In the genomic region with DNA sequence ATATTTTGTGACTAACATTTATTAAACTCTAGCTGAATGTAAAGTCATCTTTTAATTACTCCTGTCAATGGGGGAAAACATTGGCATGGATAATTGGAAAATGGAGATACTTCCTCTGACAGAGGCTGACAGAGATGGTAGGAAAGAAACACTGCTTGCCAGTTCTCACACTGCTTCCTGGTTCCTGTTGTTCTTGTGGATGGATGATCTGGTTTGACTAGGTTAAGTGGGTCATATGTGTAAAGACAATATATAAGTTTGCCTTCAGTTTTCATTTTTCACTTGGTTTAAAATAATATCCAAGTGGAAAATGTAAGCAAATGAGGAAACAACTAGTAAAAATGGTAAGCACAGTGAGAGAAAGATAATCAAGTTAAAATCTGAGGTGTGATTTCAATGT, we compare ENCODE assay signal across 13 cellular contexts.
DNase-seq lines count a peak whose midpoint lies in the region; ATAC-seq and TF ChIP-seq lines count a peak whose summit lies in the region.
"Had no signal": no experiment of that assay in that cellular context is flagged by ENCODE, and none has a peak within 500 bp of the region (broad histone marks: within the 10 kb centered on the region; RNA-seq: fewer than 3 reads in every experiment).

No MANE protein-coding gene starts in this region.

- H3K9me3 Mint-ChIP-seq in GM23338 (peaks cover 6% of the 10 kb centered on the region; the same call in 1 of the 3 replicates), WTC11 (peaks cover 11% of the 10 kb centered on the region; the same call in 1 of the 2 replicates), osteocyte (ENCODE audit: unreplicated experiment) (no peaks in the 10 kb centered on the region)

- H3K27me3 ChIP-seq in GM23338 (ENCODE audit: insufficient read depth) (no peaks in the 10 kb centered on the region), HUES64 (ENCODE audit: insufficient read depth, low read length) (no peaks in the 10 kb centered on the region)
- H3K27me3 ChIP-seq: BE2C had no signal

- TF ChIP-seq CTCF in GM23338 (conservative IDR thresholded peaks at IDR 0.05; ENCODE audit: low read depth in 2 of 2) (no peak), WTC11 (IDR thresholded peaks at IDR 0.05) (no peak), osteocyte (IDR thresholded peaks at IDR 0.05) (no peak), GM13977 (IDR thresholded peaks at IDR 0.05; ENCODE audit: extremely low read depth, insufficient read depth, missing control alignments) (no peak)

- ATAC-seq in GM23338 (no peak), WTC11 (no peak), esophagus mucosa (peak; percentile 72), GM18511 (IDR thresholded peaks at IDR 0.05; ENCODE audit: unreplicated experiment) (no peak)
- ATAC-seq: HepG2 had no signal

- peak overlapping the region; percentile 20; the same call in 1 of the 2 replicates for H3K27ac Mint-ChIP-seq in GM23338
- peak overlapping the region; percentile 94 for H3K27ac Mint-ChIP-seq in WTC11
- no peak overlapping the region for H3K27ac Mint-ChIP-seq in osteocyte (ENCODE audit: unreplicated experiment)
- H3K27ac Mint-ChIP-seq: CD4-positive, alpha-beta memory T cell had no signal

- H3K4me1 ChIP-seq in GM23338 (ENCODE audit: insufficient read depth) (peaks cover 28% of the 10 kb centered on the region; the same call in 1 of the 2 replicates), HUES64 (ENCODE audit: insufficient read depth, low read length) (peaks cover 23% of the 10 kb centered on the region)
- H3K4me1 ChIP-seq: BE2C had no signal

- H3F3A ChIP-seq in GM23338 (replicated peaks; ENCODE audit: low read depth): no peaks in the 10 kb centered on the region

- no peaks in the 10 kb centered on the region for H4K20me1 ChIP-seq in GM23338 (replicated peaks; ENCODE audit: insufficient read depth)

- no peak overlapping the region for H3K27ac ChIP-seq in GM23338 (ENCODE audit: low read depth)
- H3K27ac ChIP-seq in HUES64 (ENCODE audit: low read depth, low read length): peak overlapping the region; percentile 64; the same call in 1 of the 2 replicates
- H3K27ac ChIP-seq: C4-2B, KMS-11 had no signal

- CTCF ChIA-PET in WTC11 (lab: Charles Lee): no interaction called here

- DNase-seq in GM23338 (ENCODE audit: low spot score) (no peak), WTC11 (ENCODE audit: low spot score) (no peak), osteocyte (ENCODE audit: extremely low spot score, unreplicated experiment) (no peak), GM13977 (ENCODE audit: low spot score) (no peak)
- DNase-seq: BE2C; CD4-positive, alpha-beta memory T cell; GF-D8 had no signal

- H3K36me3 Mint-ChIP-seq in GM23338 (ENCODE audit: low read depth) (peaks cover 7% of the 10 kb centered on the region; the same call in 2 of the 3 replicates), WTC11 (peaks cover 7% of the 10 kb centered on the region), osteocyte (ENCODE audit: unreplicated experiment) (no peaks in the 10 kb centered on the region)
- H3K36me3 Mint-ChIP-seq: CD4-positive, alpha-beta memory T cell had no signal

- no peak overlapping the region for H3K9ac ChIP-seq in HUES64 (ENCODE audit: low read depth, low read length)
- H3K9ac ChIP-seq: KMS-11 had no signal

- in situ Hi-C loops in GM13977 (cut with MboI; ENCODE audit: low pct_unique_long_range_greater_than_20kb, low sequenced_read_pairs, unreplicated experiment): no loop called here

- no peaks in the 10 kb centered on the region for H3K79me2 ChIP-seq in GM23338 (replicated peaks; ENCODE audit: insufficient read depth)

- H3K4me3 Mint-ChIP-seq in GM23338 (no peak overlapping the region), WTC11 (no peak overlapping the region), osteocyte (ENCODE audit: unreplicated experiment) (no peak overlapping the region)

- H2AFZ ChIP-seq in GM23338: no peak overlapping the region

- peak overlapping the region; percentile 17; the same call in 1 of the 2 replicates for H3K4me2 ChIP-seq in GM23338
- H3K4me2 ChIP-seq: KMS-11 had no signal

- H3K36me3 ChIP-seq in GM23338 (ENCODE audit: insufficient read depth): no peaks in the 10 kb centered on the region
- no peaks in the 10 kb centered on the region for H3K36me3 ChIP-seq in HUES64 (ENCODE audit: insufficient read depth, low read length)
- H3K36me3 ChIP-seq: BE2C had no signal

- H3K4me1 Mint-ChIP-seq in GM23338 (peaks cover 16% of the 10 kb centered on the region), WTC11 (peaks cover 26% of the 10 kb centered on the region), osteocyte (ENCODE audit: unreplicated experiment) (no peaks in the 10 kb centered on the region)

- H3K9me2 ChIP-seq in GM23338 (ENCODE audit: insufficient read depth): no peaks in the 10 kb centered on the region

- H3K4me3 ChIP-seq in GM23338 (no peak overlapping the region), HUES64 (ENCODE audit: low read length) (no peak overlapping the region)

- POLR2A ChIA-PET in WTC11 (lab: Charles Lee): no interaction called here

- H3K27me3 Mint-ChIP-seq in GM23338 (ENCODE audit: insufficient read depth, low read depth, poor library complexity) (no peaks in the 10 kb centered on the region), WTC11 (ENCODE audit: low read depth) (no peaks in the 10 kb centered on the region), osteocyte (ENCODE audit: unreplicated experiment) (no peaks in the 10 kb centered on the region)

- no peaks in the 10 kb centered on the region for H3K9me3 ChIP-seq in HUES64 (ENCODE audit: insufficient read depth, low read depth, low read length)
- H3K9me3 ChIP-seq: BE2C had no signal

TF ChIP-seq in GM23338, 12 proteins besides CTCF, POLR2A, EP300 and RAD21 (continues in another document):
- TF ChIP-seq EZH2 (IDR thresholded peaks at IDR 0.05; ENCODE audit: low read depth, unreplicated experiment) (no peak), ZNF114 (CRISPR knock-in tag; IDR thresholded peaks at IDR 0.05) (no peak), NANOG (IDR thresholded peaks at IDR 0.05; ENCODE audit: borderline replicate concordance) (no peak)
- TF ChIP-seq, protein P1, sequence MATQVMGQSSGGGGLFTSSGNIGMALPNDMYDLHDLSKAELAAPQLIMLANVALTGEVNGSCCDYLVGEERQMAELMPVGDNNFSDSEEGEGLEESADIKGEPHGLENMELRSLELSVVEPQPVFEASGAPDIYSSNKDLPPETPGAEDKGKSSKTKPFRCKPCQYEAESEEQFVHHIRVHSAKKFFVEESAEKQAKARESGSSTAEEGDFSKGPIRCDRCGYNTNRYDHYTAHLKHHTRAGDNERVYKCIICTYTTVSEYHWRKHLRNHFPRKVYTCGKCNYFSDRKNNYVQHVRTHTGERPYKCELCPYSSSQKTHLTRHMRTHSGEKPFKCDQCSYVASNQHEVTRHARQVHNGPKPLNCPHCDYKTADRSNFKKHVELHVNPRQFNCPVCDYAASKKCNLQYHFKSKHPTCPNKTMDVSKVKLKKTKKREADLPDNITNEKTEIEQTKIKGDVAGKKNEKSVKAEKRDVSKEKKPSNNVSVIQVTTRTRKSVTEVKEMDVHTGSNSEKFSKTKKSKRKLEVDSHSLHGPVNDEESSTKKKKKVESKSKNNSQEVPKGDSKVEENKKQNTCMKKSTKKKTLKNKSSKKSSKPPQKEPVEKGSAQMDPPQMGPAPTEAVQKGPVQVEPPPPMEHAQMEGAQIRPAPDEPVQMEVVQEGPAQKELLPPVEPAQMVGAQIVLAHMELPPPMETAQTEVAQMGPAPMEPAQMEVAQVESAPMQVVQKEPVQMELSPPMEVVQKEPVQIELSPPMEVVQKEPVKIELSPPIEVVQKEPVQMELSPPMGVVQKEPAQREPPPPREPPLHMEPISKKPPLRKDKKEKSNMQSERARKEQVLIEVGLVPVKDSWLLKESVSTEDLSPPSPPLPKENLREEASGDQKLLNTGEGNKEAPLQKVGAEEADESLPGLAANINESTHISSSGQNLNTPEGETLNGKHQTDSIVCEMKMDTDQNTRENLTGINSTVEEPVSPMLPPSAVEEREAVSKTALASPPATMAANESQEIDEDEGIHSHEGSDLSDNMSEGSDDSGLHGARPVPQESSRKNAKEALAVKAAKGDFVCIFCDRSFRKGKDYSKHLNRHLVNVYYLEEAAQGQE (IDR thresholded peaks at IDR 0.05; ENCODE audit: unreplicated experiment): no peak

TF ChIP-seq in WTC11, 78 proteins besides CTCF, POLR2A, EP300 and RAD21 (continues in another document):
- TF ChIP-seq, protein P2, sequence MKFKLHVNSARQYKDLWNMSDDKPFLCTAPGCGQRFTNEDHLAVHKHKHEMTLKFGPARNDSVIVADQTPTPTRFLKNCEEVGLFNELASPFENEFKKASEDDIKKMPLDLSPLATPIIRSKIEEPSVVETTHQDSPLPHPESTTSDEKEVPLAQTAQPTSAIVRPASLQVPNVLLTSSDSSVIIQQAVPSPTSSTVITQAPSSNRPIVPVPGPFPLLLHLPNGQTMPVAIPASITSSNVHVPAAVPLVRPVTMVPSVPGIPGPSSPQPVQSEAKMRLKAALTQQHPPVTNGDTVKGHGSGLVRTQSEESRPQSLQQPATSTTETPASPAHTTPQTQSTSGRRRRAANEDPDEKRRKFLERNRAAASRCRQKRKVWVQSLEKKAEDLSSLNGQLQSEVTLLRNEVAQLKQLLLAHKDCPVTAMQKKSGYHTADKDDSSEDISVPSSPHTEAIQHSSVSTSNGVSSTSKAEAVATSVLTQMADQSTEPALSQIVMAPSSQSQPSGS (CRISPR knock-in tag; IDR thresholded peaks at IDR 0.05; ENCODE audit: borderline replicate concordance, low read depth): no peak
- no peak for TF ChIP-seq CREM (CRISPR knock-in tag; IDR thresholded peaks at IDR 0.05)
- no peak for TF ChIP-seq NFE2L1 (CRISPR knock-in tag; IDR thresholded peaks at IDR 0.05)
- TF ChIP-seq, protein P3, sequence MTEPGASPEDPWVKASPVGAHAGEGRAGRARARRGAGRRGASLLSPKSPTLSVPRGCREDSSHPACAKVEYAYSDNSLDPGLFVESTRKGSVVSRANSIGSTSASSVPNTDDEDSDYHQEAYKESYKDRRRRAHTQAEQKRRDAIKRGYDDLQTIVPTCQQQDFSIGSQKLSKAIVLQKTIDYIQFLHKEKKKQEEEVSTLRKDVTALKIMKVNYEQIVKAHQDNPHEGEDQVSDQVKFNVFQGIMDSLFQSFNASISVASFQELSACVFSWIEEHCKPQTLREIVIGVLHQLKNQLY (CRISPR knock-in tag; IDR thresholded peaks at IDR 0.05): no peak
- TF ChIP-seq OVOL2 (CRISPR knock-in tag; IDR thresholded peaks at IDR 0.05; ENCODE audit: borderline replicate concordance): no peak
- no peak for TF ChIP-seq TP53 (CRISPR knock-in tag; IDR thresholded peaks at IDR 0.05)
- no peak for TF ChIP-seq RORB (CRISPR knock-in tag; IDR thresholded peaks at IDR 0.05)
- TF ChIP-seq, protein P4, sequence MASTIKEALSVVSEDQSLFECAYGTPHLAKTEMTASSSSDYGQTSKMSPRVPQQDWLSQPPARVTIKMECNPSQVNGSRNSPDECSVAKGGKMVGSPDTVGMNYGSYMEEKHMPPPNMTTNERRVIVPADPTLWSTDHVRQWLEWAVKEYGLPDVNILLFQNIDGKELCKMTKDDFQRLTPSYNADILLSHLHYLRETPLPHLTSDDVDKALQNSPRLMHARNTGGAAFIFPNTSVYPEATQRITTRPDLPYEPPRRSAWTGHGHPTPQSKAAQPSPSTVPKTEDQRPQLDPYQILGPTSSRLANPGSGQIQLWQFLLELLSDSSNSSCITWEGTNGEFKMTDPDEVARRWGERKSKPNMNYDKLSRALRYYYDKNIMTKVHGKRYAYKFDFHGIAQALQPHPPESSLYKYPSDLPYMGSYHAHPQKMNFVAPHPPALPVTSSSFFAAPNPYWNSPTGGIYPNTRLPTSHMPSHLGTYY (CRISPR knock-in tag; IDR thresholded peaks at IDR 0.05): no peak
